In the genomic region with DNA sequence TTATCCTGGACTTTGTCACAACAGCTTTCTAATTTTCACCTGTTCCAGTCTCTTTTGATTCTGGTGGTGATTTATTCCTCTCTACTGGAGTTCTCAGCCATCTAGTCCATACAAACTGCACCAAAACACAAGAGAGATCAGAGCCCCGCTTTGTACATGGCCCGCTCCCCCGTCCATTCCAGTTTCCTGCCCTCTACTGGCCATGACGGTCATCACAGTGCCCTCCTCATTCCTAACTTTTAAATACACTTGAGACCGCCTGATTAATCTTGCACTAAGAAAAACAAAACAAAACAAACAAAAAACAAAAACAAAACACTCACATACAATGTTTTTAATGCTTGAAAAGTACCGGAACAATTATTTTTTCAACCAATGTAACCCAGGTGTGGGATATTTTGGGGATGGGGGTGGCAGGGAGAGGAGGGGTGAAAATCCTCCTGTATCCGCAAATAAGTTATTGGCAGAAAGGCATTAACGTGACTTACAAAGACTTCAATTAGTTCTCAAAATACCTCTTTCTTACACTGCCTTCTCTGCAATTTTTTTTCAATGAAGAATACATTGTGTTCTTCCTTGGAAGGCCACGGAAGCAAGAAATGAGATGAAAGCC, we compare ENCODE assay signal across 8 cellular contexts.
DNase-seq lines count a peak whose midpoint lies in the region; ATAC-seq and TF ChIP-seq lines count a peak whose summit lies in the region.

No MANE protein-coding gene starts in this region.

- H4K5ac ChIP-seq in mesendoderm (ENCODE audit: low read length): no peak overlapping the region

- no peak overlapping the region for H3K4me3 ChIP-seq in astrocyte of the spinal cord (ENCODE audit: low read depth, low read length)
- no peak overlapping the region for H3K4me3 ChIP-seq in mesendoderm (ENCODE audit: low read length)

- H2BK120ac ChIP-seq in mesendoderm (ENCODE audit: low read depth, low read length): no peak overlapping the region

- H2BK15ac ChIP-seq in mesendoderm (replicated peaks; ENCODE audit: low read depth): no peak overlapping the region

- peaks cover 9% of the 10 kb centered on the region for H3K4me1 ChIP-seq in mesendoderm (ENCODE audit: control insufficient read depth, low read depth, low read length)

- H4K8ac ChIP-seq in mesendoderm (ENCODE audit: low read depth, low read length): no peak overlapping the region

- no peak overlapping the region for H3K27ac ChIP-seq in mesendoderm (ENCODE audit: low read depth, low read length)

- H3K79me2 ChIP-seq in mesendoderm (ENCODE audit: control insufficient read depth, insufficient read depth, low read length): no peaks in the 10 kb centered on the region

- H3K27me3 ChIP-seq in mesendoderm (ENCODE audit: insufficient read depth, low read length, poor library complexity): no peaks in the 10 kb centered on the region

- H2BK5ac ChIP-seq in mesendoderm (ENCODE audit: low read length): no peak overlapping the region

- H3K18ac ChIP-seq in mesendoderm (ENCODE audit: low read length): no peak overlapping the region

- H3K36me3 ChIP-seq in mesendoderm (ENCODE audit: control insufficient read depth, insufficient read depth, low read length): no peaks in the 10 kb centered on the region

- no peak overlapping the region for H3K4me2 ChIP-seq in mesendoderm (ENCODE audit: low read length)

- no peak overlapping the region for H2AK5ac ChIP-seq in mesendoderm (ENCODE audit: low read length)

- in situ Hi-C loops in astrocyte of the spinal cord (cut with HindIII; ENCODE audit: low sequenced_read_pairs): no loop called here

- no peak overlapping the region for H3K9ac ChIP-seq in mesendoderm (ENCODE audit: low read length)

- WGBS in mesendoderm (ENCODE audit: extremely low coverage, insufficient coverage, low lambda C conversion rate): no CpG with 5 or more reads among the region's 9 CpGs

- no peak for ATAC-seq in HG02763 (IDR thresholded peaks at IDR 0.05; ENCODE audit: unreplicated experiment)

- no peak overlapping the region for H3K56ac ChIP-seq in mesendoderm (ENCODE audit: low read length)

- DNase-seq in activated T-cell treated with anti-CD3 and anti-CD28 coated beads for 48 hours (ENCODE audit: low read depth) (peak; percentile 2), activated T-cell treated with anti-CD3 and anti-CD28 coated beads for 4 hours (no peak), astrocyte of the spinal cord (ENCODE audit: low read depth, low spot score) (no peak), mesendoderm (peak; percentile 44), GM19240 (ENCODE audit: insufficient read length, low spot score) (no peak), mesenteric fat pad (ENCODE audit: low spot score) (no peak)

- H3K23ac ChIP-seq in mesendoderm (ENCODE audit: low read length): no peak overlapping the region

- no peaks in the 10 kb centered on the region for H3K79me1 ChIP-seq in mesendoderm (ENCODE audit: low read length)

- no peak overlapping the region for H3K4ac ChIP-seq in mesendoderm (ENCODE audit: low read depth, low read length)

- TF ChIP-seq CTCF in LNCAP (IDR thresholded peaks at IDR 0.05) (peak; percentile 85), astrocyte of the spinal cord (IDR thresholded peaks at IDR 0.05; ENCODE audit: low read depth, low read length) (peak; percentile 64)

Comparison
In these comparisons a context has a peak if more than half of its experiments do, and no peak if none do; other contexts are left out.
1. DNase-seq: peak in activated T-cell treated with anti-CD3 and anti-CD28 coated beads for 48 hours (single experiment) and mesendoderm (single experiment); none in activated T-cell treated with anti-CD3 and anti-CD28 coated beads for 4 hours (single experiment), astrocyte of the spinal cord (single experiment), GM19240 (single experiment) and mesenteric fat pad (single experiment).